ENCODE assay signal across 10 cellular contexts in the genomic region with DNA sequence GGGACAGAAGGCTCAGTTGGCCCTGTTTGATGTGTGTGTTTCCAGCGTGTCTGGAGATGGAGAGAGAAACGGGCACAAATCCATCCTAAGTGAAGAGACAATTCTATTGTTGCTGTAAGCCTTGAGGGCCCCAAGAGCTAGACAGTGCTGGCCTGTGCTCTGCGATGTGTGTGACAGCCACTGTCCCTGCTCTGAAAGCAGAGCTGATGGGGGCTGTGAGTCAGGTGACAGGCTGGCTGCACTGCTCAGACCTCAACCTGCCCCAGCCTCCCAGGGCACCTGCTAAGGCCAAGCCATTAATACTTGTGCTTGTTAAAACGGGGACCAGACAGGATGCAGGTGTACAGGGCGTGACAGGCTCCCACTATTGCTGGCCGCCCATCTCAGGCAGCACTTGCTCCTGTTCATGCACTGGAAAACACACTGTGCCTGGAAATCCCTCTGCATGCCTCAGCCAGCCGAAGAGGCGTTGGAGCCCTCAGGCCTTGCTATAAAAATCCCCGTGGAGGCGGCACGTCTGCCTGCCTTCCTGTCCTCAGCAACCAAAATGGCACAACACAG. TPM values are rescaled to one million over a fixed set of nuclear protein-coding genes. Genes with fewer than 3 reads are reported as not detected.
DNase-seq lines count a peak whose midpoint lies in the region; ATAC-seq and TF ChIP-seq lines count a peak whose summit lies in the region.
"Had no signal": no experiment of that assay in that cellular context is flagged by ENCODE, and none has a peak within 500 bp of the region (broad histone marks: within the 10 kb centered on the region; RNA-seq: fewer than 3 reads in every experiment).

No MANE protein-coding gene starts in this region.

- no peak for TF ChIP-seq POLR2A in Peyer's patch (IDR thresholded peaks at IDR 0.05)
- no peak for TF ChIP-seq POLR2A in testis (IDR thresholded peaks at IDR 0.05)

- H3K9me3 ChIP-seq in Peyer's patch (no peaks in the 10 kb centered on the region), testis (no peaks in the 10 kb centered on the region)
- H3K9me3 ChIP-seq: body of pancreas had no signal

- DNase-seq in DMS153 (lab: John Stamatoyannopoulos, UW) (peak; percentile 50), Peyer's patch (peak in 2 of 3 donors; percentile 68 to 83), medulla oblongata (ENCODE audit: extremely low spot score) (peak; percentile 93), cardiac septum (ENCODE audit: low spot score) (no peak), testis (no peak), DMS53 treated with DMSO at 0.1 percent for 48 hours (lab: John Stamatoyannopoulos, UW; ENCODE audit: unreplicated experiment) (no peak)
- DNase-seq: body of pancreas; stimulated activated CD4-positive, alpha-beta T cell treated with anti-CD3 and anti-CD28 coated beads, Interleukin-4, amount 100 ng/mL, for 1 hour had no signal

- ATAC-seq in GM21447 (IDR thresholded peaks at IDR 0.05; ENCODE audit: unreplicated experiment) (peak; percentile 73), GM18870 (IDR thresholded peaks at IDR 0.05; ENCODE audit: unreplicated experiment) (no peak)
- ATAC-seq: body of pancreas had no signal

- H3K4me1 ChIP-seq in Peyer's patch (peaks cover 0 to 15% (median 4%) of the 10 kb centered on the region in 4 donors), testis (no peaks in the 10 kb centered on the region)
- H3K4me1 ChIP-seq: body of pancreas had no signal

- peak overlapping the region in 1 of 4 donors; percentile 46 for H3K27ac ChIP-seq in Peyer's patch
- no peak overlapping the region for H3K27ac ChIP-seq in testis
- H3K27ac ChIP-seq: body of pancreas had no signal

- 82 to 83% methylated on average over 8 to 11 of the region's 11 CpGs for WGBS in testis, 2 donors

- TF ChIP-seq CTCF in Peyer's patch (IDR thresholded peaks at IDR 0.05) (no peak), testis (IDR thresholded peaks at IDR 0.05) (no peak)

- H3K27me3 ChIP-seq in Peyer's patch, result no peaks in the 10 kb centered on the region
- no peaks in the 10 kb centered on the region for H3K27me3 ChIP-seq in testis
- H3K27me3 ChIP-seq: body of pancreas had no signal

- intact Hi-C loops in cardiac septum (cut with DNase I), result loop anchor here (10.0 kb wide), 1 partner anchor 168 kb away; no protein-coding TSS in a partner anchor
- intact Hi-C loops in testis (cut with DNase I; ENCODE audit: low total_unique reads), result no loop called here

- no peak overlapping the region for H3K4me3 ChIP-seq in Peyer's patch
- H3K4me3 ChIP-seq in testis, result no peak overlapping the region
- H3K4me3 ChIP-seq: body of pancreas had no signal

- H3K36me3 ChIP-seq in Peyer's patch (no peaks in the 10 kb centered on the region), testis (ENCODE audit: low read depth, missing control alignments) (no peaks in the 10 kb centered on the region)

RNA-seq across cellular contexts. Expression of a gene that starts 44.6 kb away (rescaled TPM):
- total RNA-seq in Peyer's patch (100 to 1,000 TPM in 1 of 4 donors, 10 to 100 TPM in 3; 24.3 to 124 (median 30.0) TPM), cardiac septum (21.4 TPM), testis (10 to 100 TPM; 38.7 to 53.1 TPM)
- polyA plus RNA-seq in testis (ENCODE audit: insufficient read depth, low read depth, low replicate concordance), result 26.2 TPM

Comparison
In these comparisons a context has a peak if more than half of its experiments do, and no peak if none do; other contexts are left out.
1. DNase-seq: peak in DMS153 (single experiment), Peyer's patch (2 of 3) and medulla oblongata (single experiment); none in cardiac septum (single experiment), testis (single experiment) and DMS53 treated with DMSO at 0.1 percent for 48 hours (single experiment).